ENCODE assay signal across 1 cellular context in the genomic region with DNA sequence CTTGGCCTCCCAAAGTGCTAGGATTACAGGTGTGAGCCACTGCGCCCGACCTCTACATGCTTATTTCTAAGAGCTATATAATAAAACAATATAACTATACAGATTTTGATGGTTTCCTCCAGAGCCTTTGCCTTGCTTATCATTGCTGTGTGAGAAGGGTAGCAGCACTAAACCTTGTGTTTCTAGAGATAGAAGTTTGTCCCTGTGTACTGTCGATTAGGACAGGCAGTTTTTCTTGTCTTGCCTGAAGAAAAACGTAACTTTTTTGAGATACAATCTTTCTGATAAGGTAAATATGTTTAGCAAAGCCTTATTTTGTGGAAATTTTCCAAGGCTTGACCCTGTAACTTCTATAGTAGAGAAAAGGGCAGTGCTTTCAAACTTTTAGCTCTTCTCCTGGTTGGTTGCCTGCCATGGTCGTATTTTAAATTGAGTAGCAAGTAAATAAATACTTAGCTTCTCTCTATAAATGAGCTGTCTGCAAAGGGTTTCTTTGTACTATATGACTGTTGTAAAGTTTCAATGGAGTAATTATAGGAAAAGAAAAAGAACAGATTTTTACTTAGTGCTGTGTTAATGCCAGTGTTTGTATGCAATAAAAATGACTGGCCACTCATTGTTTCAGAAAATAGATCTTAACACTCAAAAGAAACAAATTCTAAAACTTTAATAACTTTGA.
TF ChIP-seq lines count a peak whose summit lies in the region.

No MANE protein-coding gene starts in this region.

TF ChIP-seq in HEK293, 187 proteins besides CTCF, POLR2A, EP300 and RAD21 (continued from another document):
- TF ChIP-seq, protein P1, sequence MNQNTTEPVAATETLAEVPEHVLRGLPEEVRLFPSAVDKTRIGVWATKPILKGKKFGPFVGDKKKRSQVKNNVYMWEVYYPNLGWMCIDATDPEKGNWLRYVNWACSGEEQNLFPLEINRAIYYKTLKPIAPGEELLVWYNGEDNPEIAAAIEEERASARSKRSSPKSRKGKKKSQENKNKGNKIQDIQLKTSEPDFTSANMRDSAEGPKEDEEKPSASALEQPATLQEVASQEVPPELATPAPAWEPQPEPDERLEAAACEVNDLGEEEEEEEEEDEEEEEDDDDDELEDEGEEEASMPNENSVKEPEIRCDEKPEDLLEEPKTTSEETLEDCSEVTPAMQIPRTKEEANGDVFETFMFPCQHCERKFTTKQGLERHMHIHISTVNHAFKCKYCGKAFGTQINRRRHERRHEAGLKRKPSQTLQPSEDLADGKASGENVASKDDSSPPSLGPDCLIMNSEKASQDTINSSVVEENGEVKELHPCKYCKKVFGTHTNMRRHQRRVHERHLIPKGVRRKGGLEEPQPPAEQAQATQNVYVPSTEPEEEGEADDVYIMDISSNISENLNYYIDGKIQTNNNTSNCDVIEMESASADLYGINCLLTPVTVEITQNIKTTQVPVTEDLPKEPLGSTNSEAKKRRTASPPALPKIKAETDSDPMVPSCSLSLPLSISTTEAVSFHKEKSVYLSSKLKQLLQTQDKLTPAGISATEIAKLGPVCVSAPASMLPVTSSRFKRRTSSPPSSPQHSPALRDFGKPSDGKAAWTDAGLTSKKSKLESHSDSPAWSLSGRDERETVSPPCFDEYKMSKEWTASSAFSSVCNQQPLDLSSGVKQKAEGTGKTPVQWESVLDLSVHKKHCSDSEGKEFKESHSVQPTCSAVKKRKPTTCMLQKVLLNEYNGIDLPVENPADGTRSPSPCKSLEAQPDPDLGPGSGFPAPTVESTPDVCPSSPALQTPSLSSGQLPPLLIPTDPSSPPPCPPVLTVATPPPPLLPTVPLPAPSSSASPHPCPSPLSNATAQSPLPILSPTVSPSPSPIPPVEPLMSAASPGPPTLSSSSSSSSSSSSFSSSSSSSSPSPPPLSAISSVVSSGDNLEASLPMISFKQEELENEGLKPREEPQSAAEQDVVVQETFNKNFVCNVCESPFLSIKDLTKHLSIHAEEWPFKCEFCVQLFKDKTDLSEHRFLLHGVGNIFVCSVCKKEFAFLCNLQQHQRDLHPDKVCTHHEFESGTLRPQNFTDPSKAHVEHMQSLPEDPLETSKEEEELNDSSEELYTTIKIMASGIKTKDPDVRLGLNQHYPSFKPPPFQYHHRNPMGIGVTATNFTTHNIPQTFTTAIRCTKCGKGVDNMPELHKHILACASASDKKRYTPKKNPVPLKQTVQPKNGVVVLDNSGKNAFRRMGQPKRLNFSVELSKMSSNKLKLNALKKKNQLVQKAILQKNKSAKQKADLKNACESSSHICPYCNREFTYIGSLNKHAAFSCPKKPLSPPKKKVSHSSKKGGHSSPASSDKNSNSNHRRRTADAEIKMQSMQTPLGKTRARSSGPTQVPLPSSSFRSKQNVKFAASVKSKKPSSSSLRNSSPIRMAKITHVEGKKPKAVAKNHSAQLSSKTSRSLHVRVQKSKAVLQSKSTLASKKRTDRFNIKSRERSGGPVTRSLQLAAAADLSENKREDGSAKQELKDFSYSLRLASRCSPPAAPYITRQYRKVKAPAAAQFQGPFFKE (tag by site-specific recombination; IDR thresholded peaks at IDR 0.05; ENCODE audit: borderline replicate concordance) = no peak
- TF ChIP-seq ZNF223 (tag by site-specific recombination; IDR thresholded peaks at IDR 0.05) (no peak), WT1 (tag by site-specific recombination; IDR thresholded peaks at IDR 0.05) (no peak), ZNF768 (tag by site-specific recombination; IDR thresholded peaks at IDR 0.05) (no peak), ZNF174 (tag by site-specific recombination; IDR thresholded peaks at IDR 0.05) (no peak)
